Comparison of ENCODE assay signal across 8 cellular contexts in the genomic region with DNA sequence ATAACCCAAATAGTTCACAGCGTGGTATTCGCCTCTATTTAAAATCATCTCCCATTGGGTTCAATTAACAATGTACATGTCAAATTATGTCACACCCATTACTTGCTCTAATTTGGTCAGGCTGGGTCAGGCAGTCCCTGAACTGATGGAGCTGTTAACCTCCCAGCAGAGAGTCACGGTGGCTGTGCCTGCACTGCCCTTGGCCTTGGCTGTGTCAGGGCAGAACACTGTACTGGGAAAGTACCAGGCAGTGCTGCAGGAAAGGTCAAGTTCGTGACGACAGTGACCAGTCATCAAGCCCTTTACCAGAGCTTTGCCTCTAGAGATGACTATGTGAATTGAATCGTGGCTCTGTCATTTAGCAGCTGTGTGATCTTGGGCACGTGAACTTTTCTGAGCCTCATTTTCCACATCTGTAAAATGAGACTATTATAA.
DNase-seq lines count a peak whose midpoint lies in the region; FAIRE-seq and TF ChIP-seq lines count a peak whose summit lies in the region.

No MANE protein-coding gene starts in this region.

- H3K4me1 Mint-ChIP-seq in HFFc6 (ENCODE audit: low read depth) = peaks cover 57% of the 10 kb centered on the region

- H3K4me3 Mint-ChIP-seq in HFFc6 = 0 out of 2 replicates have a peak overlapping the region, but pooled peaks have one; percentile 31

- 81% methylated on average over 7 of the region's 7 CpGs for WGBS in esophagus muscularis mucosa

- peak; percentile 6 for DNase-seq in SIG-M5 treated with dmso at 0.1 percent for 504 hours (lab: John Stamatoyannopoulos, UW; ENCODE audit: unreplicated experiment)
- no peak for DNase-seq in SIG-M5 (lab: John Stamatoyannopoulos, UW)
- peak; percentile 90 for DNase-seq in HFFc6
- peak; percentile 85 for DNase-seq in RCC 7860 (ENCODE audit: low spot score)
- peak; percentile 76 for DNase-seq in right atrium auricular region (ENCODE audit: low spot score)
- no peak for DNase-seq in iPS-NIHi7 (ENCODE audit: extremely low spot score)
- DNase-seq in esophagus muscularis mucosa (ENCODE audit: extremely low spot score) = no peak
- no peak for DNase-seq in GM19238 (ENCODE audit: insufficient read length, low spot score)

- H3K9me3 ChIP-seq in right atrium auricular region (no peaks in the 10 kb centered on the region), esophagus muscularis mucosa (no peaks in the 10 kb centered on the region)

- intact Hi-C loops in esophagus muscularis mucosa (cut with DNase I) = no loop called here

- no peak for TF ChIP-seq EP300 in esophagus muscularis mucosa (IDR thresholded peaks at IDR 0.05)

- H3K27ac ChIP-seq in right atrium auricular region (peak overlapping the region in 1 of 2 donors; percentile 26), esophagus muscularis mucosa (replicated peaks in 1 of 4) (no peak overlapping the region)

- FAIRE-seq in RCC 7860 (lab: Jason Lieb, UNC) = peak; percentile 60

- no peaks in the 10 kb centered on the region for H3K9me3 Mint-ChIP-seq in HFFc6

- H3K27ac Mint-ChIP-seq in HFFc6 = peak overlapping the region; percentile 91

- H3K27me3 Mint-ChIP-seq in HFFc6 (ENCODE audit: insufficient read depth) = no peaks in the 10 kb centered on the region; the same call in 1 of the 2 replicates

- H3K4me3 ChIP-seq in right atrium auricular region = no peak overlapping the region
- no peak overlapping the region for H3K4me3 ChIP-seq in esophagus muscularis mucosa

- H3K27me3 ChIP-seq in right atrium auricular region = no peaks in the 10 kb centered on the region
- H3K27me3 ChIP-seq in esophagus muscularis mucosa = no peaks in the 10 kb centered on the region

- peaks cover 0 to 7% of the 10 kb centered on the region in 2 donors for H3K4me1 ChIP-seq in right atrium auricular region
- H3K4me1 ChIP-seq in esophagus muscularis mucosa = no peaks in the 10 kb centered on the region

- H3K36me3 Mint-ChIP-seq in HFFc6 (ENCODE audit: low read depth) = no peaks in the 10 kb centered on the region

- 0 out of 2 replicates have a peak, but pooled peaks have one; percentile 19 for TF ChIP-seq CTCF in HFFc6 (IDR thresholded peaks at IDR 0.05)
- no peak for TF ChIP-seq CTCF in right atrium auricular region (IDR thresholded peaks at IDR 0.05)
- no peak for TF ChIP-seq CTCF in esophagus muscularis mucosa (IDR thresholded peaks at IDR 0.05)

- no peaks in the 10 kb centered on the region for H3K36me3 ChIP-seq in right atrium auricular region
- no peaks in the 10 kb centered on the region for H3K36me3 ChIP-seq in esophagus muscularis mucosa

- no peak for TF ChIP-seq POLR2A in esophagus muscularis mucosa (IDR thresholded peaks at IDR 0.05; ENCODE audit: low read depth)

Comparison
In these comparisons a context has a peak if more than half of its experiments do, and no peak if none do; other contexts are left out.
1. DNase-seq: peak in SIG-M5 treated with dmso at 0.1 percent for 504 hours (single experiment), HFFc6 (single experiment), RCC 7860 (single experiment) and right atrium auricular region (single experiment); none in SIG-M5 (single experiment), iPS-NIHi7 (single experiment), esophagus muscularis mucosa (single experiment) and GM19238 (single experiment).